ENCODE assay signal across 1 cellular context in the genomic region with DNA sequence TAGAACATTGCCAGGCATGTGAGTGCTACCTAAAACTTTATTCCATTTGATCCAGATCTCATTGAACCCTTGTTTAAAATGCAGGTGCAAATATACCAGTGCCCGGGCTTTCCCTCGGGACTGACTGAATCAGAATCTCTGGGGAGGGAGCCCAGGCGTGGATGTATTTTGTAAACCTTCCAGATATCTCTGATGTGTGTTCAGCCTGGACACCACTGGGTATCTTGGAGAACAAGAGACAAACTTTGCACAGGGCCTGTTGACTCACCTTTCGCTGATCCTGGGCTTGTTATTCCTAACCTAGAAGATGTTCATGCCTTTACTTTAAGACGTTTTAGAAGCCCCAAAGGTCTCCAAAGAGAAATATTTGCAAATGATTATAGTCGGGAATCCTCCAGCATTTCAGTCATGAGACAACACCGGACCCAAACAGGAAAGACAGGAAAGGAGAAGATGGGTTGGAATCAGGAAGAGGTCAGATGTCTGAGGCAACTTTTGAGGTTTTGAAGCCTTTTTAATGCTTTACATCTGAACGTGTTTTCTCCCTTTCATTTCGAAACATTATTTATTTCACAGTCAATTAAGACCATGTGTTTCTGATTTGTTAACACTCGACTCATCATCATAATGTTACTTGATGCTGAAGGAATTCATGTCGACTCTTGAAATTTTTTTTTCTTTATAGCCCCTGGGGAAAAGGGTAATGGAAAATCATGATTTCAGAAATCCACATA.
TF ChIP-seq lines count a peak whose summit lies in the region.

No MANE protein-coding gene starts in this region.

TF ChIP-seq in HepG2, 621 proteins besides CTCF, POLR2A, EP300 and RAD21 (continued from another document):
- TF ChIP-seq, protein P1, sequence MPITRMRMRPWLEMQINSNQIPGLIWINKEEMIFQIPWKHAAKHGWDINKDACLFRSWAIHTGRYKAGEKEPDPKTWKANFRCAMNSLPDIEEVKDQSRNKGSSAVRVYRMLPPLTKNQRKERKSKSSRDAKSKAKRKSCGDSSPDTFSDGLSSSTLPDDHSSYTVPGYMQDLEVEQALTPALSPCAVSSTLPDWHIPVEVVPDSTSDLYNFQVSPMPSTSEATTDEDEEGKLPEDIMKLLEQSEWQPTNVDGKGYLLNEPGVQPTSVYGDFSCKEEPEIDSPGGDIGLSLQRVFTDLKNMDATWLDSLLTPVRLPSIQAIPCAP (CRISPR knock-in tag; IDR thresholded peaks at IDR 0.05; ENCODE audit: low read depth): no peak
- no peak for TF ChIP-seq ZNF547 (CRISPR knock-in tag; IDR thresholded peaks at IDR 0.05)
